Comparison of ENCODE assay signal across 2 cellular contexts in the genomic region with DNA sequence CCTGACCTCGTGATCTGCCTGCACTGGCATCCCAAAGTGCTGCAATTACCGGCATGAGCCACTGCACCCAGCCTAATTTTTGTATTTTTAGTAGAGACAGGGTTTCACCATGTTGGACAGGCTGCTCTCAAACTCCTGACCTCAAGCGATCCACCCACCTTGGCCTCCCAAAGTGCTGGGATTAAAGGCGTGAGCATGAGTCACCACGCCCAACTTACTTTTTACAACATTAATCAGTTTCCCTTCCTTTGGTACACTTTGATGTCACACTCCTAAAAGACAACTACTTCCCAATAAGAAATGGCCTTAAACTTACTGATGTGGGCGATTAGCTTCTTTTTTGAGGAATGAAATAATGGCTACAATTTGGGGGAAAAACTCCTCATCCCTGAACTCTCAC. TPM values are rescaled to one million over a fixed set of nuclear protein-coding genes. Genes with fewer than 3 reads are reported as not detected.
"Had no signal": no experiment of that assay in that cellular context is flagged by ENCODE, and none has a peak within 500 bp of the region (broad histone marks: within the 10 kb centered on the region; RNA-seq: fewer than 3 reads in every experiment).

No MANE protein-coding gene starts in this region.

RNA-seq across cellular contexts. Expression of gene VSIG2, which starts 18.9 kb away (rescaled TPM):
- total RNA-seq: activated T-helper 2 cell treated with anti-CD3 and anti-CD28 coated beads, Interferon-gamma antibody, Interleukin-2, Interleukin-4, amounts not matched to agents 10 μg/mL and 5 μg/mL and 100 μg/mL, durations not matched to agents 14 hours and 24 hours and 36 hours; LHCN-M2 had no signal
